Comparison of ENCODE assay signal across 8 cellular contexts in genomic region chrX:154444001-154444754, GRCh38. TPM values are rescaled to one million over a fixed set of nuclear protein-coding genes. Genes with fewer than 3 reads are reported as not detected.
DNase-seq lines count a peak whose midpoint lies in the region; ATAC-seq, FAIRE-seq and TF ChIP-seq lines count a peak whose summit lies in the region.

FAM50A (plus strand) TSS chrX:154444141; CDS start chrX:154444236, 95 bp downstream.

- no peaks in the 10 kb centered on the region for H3K9me3 ChIP-seq in A549

- no peaks in the 10 kb centered on the region for H3K9me3 Mint-ChIP-seq in endothelial cell (ENCODE audit: unreplicated experiment)

- ATAC-seq in A549 = peak; percentile 79 to 87
- peak; percentile 49 for ATAC-seq in HG03095 (IDR thresholded peaks at IDR 0.05; ENCODE audit: unreplicated experiment)

- no peaks in the 10 kb centered on the region for H3K36me3 Mint-ChIP-seq in endothelial cell (ENCODE audit: low read depth, unreplicated experiment)

- peaks cover 12% of the 10 kb centered on the region for H3K4me1 ChIP-seq in A549

- CTCF ChIA-PET in A549 (lab: Yijun Ruan, JAX) = interaction anchor here (1.0 to 3.0 kb wide), 2 partner anchors 9 to 71 kb away, joined by 3 to 11 read pairs; no protein-coding TSS in a partner anchor

- TF ChIP-seq POLR2A in A549 (IDR thresholded peaks at IDR 0.05; ENCODE audit: low read length) = peak; percentile 29; the same call in 1 of the 2 replicates

- peaks cover 3% of the 10 kb centered on the region for H3K27me3 Mint-ChIP-seq in endothelial cell (ENCODE audit: unreplicated experiment)

- POLR2A ChIA-PET in A549 (lab: Yijun Ruan, JAX) = interaction anchor here (0.7 kb wide), 1 partner anchor 10 kb away, joined by 3 read pairs; no protein-coding TSS in a partner anchor

- no peak for TF ChIP-seq EP300 in A549 (IDR thresholded peaks at IDR 0.05)

- FAIRE-seq in A549 (lab: Jason Lieb, UNC) = no peak
- FAIRE-seq in GM18507 (lab: Jason Lieb, UNC) = peak; percentile 82

- H3K4me1 Mint-ChIP-seq in endothelial cell (ENCODE audit: unreplicated experiment) = no peaks in the 10 kb centered on the region

- TF ChIP-seq CTCF in A549 (IDR thresholded peaks at IDR 0.05) (no peak), endothelial cell (IDR thresholded peaks at IDR 0.05; ENCODE audit: unreplicated experiment) (no peak)

- no peak for TF ChIP-seq RAD21 in A549 (conservative IDR thresholded peaks at IDR 0.05 in 1 of 2, IDR thresholded peaks at IDR 0.05 in 1 of 2)

- 0% methylated on average over 5 of the region's 92 CpGs for WGBS in A549 (ENCODE audit: missing lambda C conversion rate)

- H3K27ac Mint-ChIP-seq in endothelial cell (ENCODE audit: unreplicated experiment) = peak within 1 kb of the TSS; percentile 61

- H3K27ac ChIP-seq in A549 = peak within 1 kb of the TSS; percentile 92 to 96

- H3K4me2 ChIP-seq in A549 = peak within 1 kb of the TSS; percentile 99

- peak within 1 kb of the TSS; percentile 85 for H3K4me3 Mint-ChIP-seq in endothelial cell (ENCODE audit: unreplicated experiment)

- DNase-seq in A549 (ENCODE audit: low read depth in 1 of 2, low spot score in 1 of 2) (peak; percentile 54 to 79), GM18507 (ENCODE audit: extremely low spot score, insufficient read length, low read depth) (peak; percentile 69), NCI-H69 (lab: John Stamatoyannopoulos, UW) (peak; percentile 78), endothelial cell (ENCODE audit: low spot score) (peak; percentile 60), midbrain (lab: John Stamatoyannopoulos, UW) (peak; percentile 58)
- DNase-seq in activated CD8-positive, alpha-beta memory T cell treated with anti-CD3 and anti-CD28 coated beads, Interleukin-2, amount 50 U/mL, for 48 hours = peak; percentile 83
- DNase-seq in stimulated activated CD8-positive, alpha-beta memory T cell treated with anti-CD3 and anti-CD28 coated beads, Interleukin-2, amount 100 ng/mL, for 48 hours (ENCODE audit: low read depth in 2 of 2) = peak; percentile 63 to 64

- H3K4me3 ChIP-seq in A549 = peak within 1 kb of the TSS; percentile 99

TF ChIP-seq in A549, 52 proteins besides CTCF, POLR2A, EP300 and RAD21:
- TF ChIP-seq JUN (IDR thresholded peaks at IDR 0.05) (peak; percentile 37 to 56; a peak in 2 of 5 replicates), MAX (IDR thresholded peaks at IDR 0.05) (peak; percentile 15; the same call in 1 of the 2 replicates), TFCP2L1 (CRISPR knock-in tag; IDR thresholded peaks at IDR 0.05) (no peak), TP53 (CRISPR knock-in tag; IDR thresholded peaks at IDR 0.05) (no peak), BCL3 (IDR thresholded peaks at IDR 0.05) (0 out of 3 replicates have a peak, but pooled peaks have one; percentile 32)
TF ChIP-seq in A549: peak in this region for 3.

RNA-seq across cellular contexts. Expression of gene FAM50A, which starts in this region (rescaled TPM):
- polyA plus RNA-seq in A549 (2011; rRNA removed) = 55.1 and 57.8 TPM in 2 replicates
- 84.5 and 102 TPM in 2 replicates for polyA plus RNA-seq in A549 (2012; cell fraction: cytosol; rRNA removed)
- polyA plus RNA-seq in A549 (2012; cell fraction: nucleus; rRNA removed) = 91.4 and 116 TPM in 2 replicates
- 105 to 123 TPM (median 121 TPM) in 3 replicates for polyA plus RNA-seq in A549 (2017; fragmentation: RNase III; extraction: RNeasy Plus Mini Kit Qiagen cat#74134 plus additional on column Dnase treatment)
- polyA minus RNA-seq in A549 (2011; rRNA and poly(A)+ RNA removed) = 53.1 and 61.2 TPM in 2 replicates
- total RNA-seq in endothelial cell (ENCODE audit: unreplicated experiment) = 77.0 TPM

Comparison
In these comparisons a context has a peak if more than half of its experiments do, and no peak if none do; other contexts are left out.
1. Peak in every context shown above with its lines: DNase-seq, ATAC-seq, H3K4me3 ChIP-seq and H3K27ac ChIP-seq.